In genomic region chr17:77602883-77603640, GRCh38 we compare ENCODE assay signal across 14 cellular contexts.
DNase-seq lines count a peak whose midpoint lies in the region; TF ChIP-seq lines count a peak whose summit lies in the region.
"Had no signal": no experiment of that assay in that cellular context is flagged by ENCODE, and none has a peak within 500 bp of the region (broad histone marks: within the 10 kb centered on the region; RNA-seq: fewer than 3 reads in every experiment).

No MANE protein-coding gene starts in this region.

- H3K36me3 ChIP-seq in left ventricle myocardium inferior (no peaks in the 10 kb centered on the region), prostate gland (no peaks in the 10 kb centered on the region), uterus (no peaks in the 10 kb centered on the region), ovary (no peaks in the 10 kb centered on the region)
- H3K36me3 ChIP-seq: SJSA1 had no signal

- no peaks in the 10 kb centered on the region for H3K9me3 Mint-ChIP-seq in activated T-helper 1 cell treated with anti-CD3 and anti-CD28 coated beads, Interleukin-12 subunit alpha, Interleukin-12 subunit beta, Interleukin-2, Interleukin-4 antibody, amounts not matched to agents 30 ng/mL and 10 ng/mL and 1 ng/mL, durations not matched to agents 14 hours and 24 hours and 36 hours
- H3K9me3 Mint-ChIP-seq: stimulated activated naive CD8-positive, alpha-beta T cell treated with anti-CD3 and anti-CD28 coated beads, Interleukin-15, Interleukin-2, amounts not matched to agents 100 ng/mL and 50 ng/mL, for 24 hours; WTC11 had no signal

- DNase-seq in activated CD8-positive, alpha-beta memory T cell treated with anti-CD3 and anti-CD28 coated beads, Interleukin-2, amount 50 U/mL, for 48 hours: peak; percentile 38
- DNase-seq in activated CD8-positive, alpha-beta memory T cell treated with anti-CD3 and anti-CD28 coated beads, Interleukin-2, amount 50 U/mL, for 4 hours: no peak
- no peak for DNase-seq in left ventricle myocardium inferior
- DNase-seq in prostate gland (ENCODE audit: low spot score): no peak
- no peak for DNase-seq in uterus
- DNase-seq in ovary: no peak
- DNase-seq in NOMO-1 (lab: John Stamatoyannopoulos, UW; ENCODE audit: unreplicated experiment in 2 of 2): no peak
- DNase-seq in activated T-helper 1 cell treated with anti-CD3 and anti-CD28 coated beads, Interleukin-12 subunit alpha, Interleukin-12 subunit beta, Interleukin-2, Interleukin-4 antibody, amounts not matched to agents 30 ng/mL and 10 ng/mL and 1 ng/mL, durations not matched to agents 14 hours and 24 hours and 36 hours (ENCODE audit: low spot score): no peak
- DNase-seq: NCI-H526 treated with DMSO at 0.1 percent for 48 hours; stimulated activated CD4-positive, alpha-beta T cell treated with anti-CD3 and anti-CD28 coated beads, Interleukin-4, amount 100 ng/mL, for 24 hours had no signal

- H3K27ac ChIP-seq in left ventricle myocardium inferior (replicated peaks) (peak overlapping the region; percentile 96), prostate gland (peak overlapping the region; percentile 77 to 80), uterus (peak overlapping the region; percentile 72 to 82), ovary (no peak overlapping the region)
- H3K27ac ChIP-seq: SJSA1 had no signal

- intact Hi-C loops in left ventricle myocardium inferior (cut with micrococcal nuclease): no loop called here
- intact Hi-C loops in prostate gland (cut with DNase I): loop anchor here (5.0 to 10.0 kb wide), 2 partner anchors 134 to 168 kb away; no protein-coding TSS in a partner anchor
- intact Hi-C loops in uterus (cut with DNase I; ENCODE audit: low total_unique reads): no loop called here
- intact Hi-C loops in ovary (cut with DNase I): no loop called here
- intact Hi-C loops in activated T-helper 1 cell treated with anti-CD3 and anti-CD28 coated beads, Interleukin-12 subunit alpha, Interleukin-12 subunit beta, Interleukin-2, Interleukin-4 antibody, amounts not matched to agents 30 ng/mL and 10 ng/mL and 1 ng/mL, durations not matched to agents 14 hours and 24 hours and 36 hours (cut with micrococcal nuclease): no loop called here

- H3K27me3 Mint-ChIP-seq in activated T-helper 1 cell treated with anti-CD3 and anti-CD28 coated beads, Interleukin-12 subunit alpha, Interleukin-12 subunit beta, Interleukin-2, Interleukin-4 antibody, amounts not matched to agents 30 ng/mL and 10 ng/mL and 1 ng/mL, durations not matched to agents 14 hours and 24 hours and 36 hours (ENCODE audit: insufficient read depth): peaks cover 11% of the 10 kb centered on the region
- H3K27me3 Mint-ChIP-seq: stimulated activated naive CD8-positive, alpha-beta T cell treated with anti-CD3 and anti-CD28 coated beads, Interleukin-15, Interleukin-2, amounts not matched to agents 100 ng/mL and 50 ng/mL, for 24 hours had no signal

- H3K27me3 ChIP-seq in left ventricle myocardium inferior (ENCODE audit: low read depth) (no peaks in the 10 kb centered on the region), prostate gland (replicated peaks; ENCODE audit: insufficient read depth) (no peaks in the 10 kb centered on the region), uterus (no peaks in the 10 kb centered on the region), ovary (no peaks in the 10 kb centered on the region)

- TF ChIP-seq CTCF in left ventricle myocardium inferior (IDR thresholded peaks at IDR 0.05; ENCODE audit: borderline replicate concordance) (no peak), prostate gland (IDR thresholded peaks at IDR 0.05) (no peak), uterus (IDR thresholded peaks at IDR 0.05) (no peak), ovary (IDR thresholded peaks at IDR 0.05) (no peak)

- WGBS in prostate gland: 88% methylated on average over 24 of the region's 24 CpGs
- WGBS in ovary, 3 donors: 83 to 86% (median 83%) methylated on average over 24 of the region's 24 CpGs

- TF ChIP-seq EP300 in ovary (IDR thresholded peaks at IDR 0.05): no peak

- H3K9me3 ChIP-seq in left ventricle myocardium inferior (replicated peaks) (no peaks in the 10 kb centered on the region), prostate gland (no peaks in the 10 kb centered on the region), uterus (no peaks in the 10 kb centered on the region), ovary (no peaks in the 10 kb centered on the region)
- H3K9me3 ChIP-seq: A549, SJSA1 had no signal

- H3K4me3 Mint-ChIP-seq in activated T-helper 1 cell treated with anti-CD3 and anti-CD28 coated beads, Interleukin-12 subunit alpha, Interleukin-12 subunit beta, Interleukin-2, Interleukin-4 antibody, amounts not matched to agents 30 ng/mL and 10 ng/mL and 1 ng/mL, durations not matched to agents 14 hours and 24 hours and 36 hours: no peak overlapping the region
- H3K4me3 Mint-ChIP-seq: stimulated activated naive CD8-positive, alpha-beta T cell treated with anti-CD3 and anti-CD28 coated beads, Interleukin-15, Interleukin-2, amounts not matched to agents 100 ng/mL and 50 ng/mL, for 24 hours; WTC11 had no signal

- no peak overlapping the region for H3K27ac Mint-ChIP-seq in activated T-helper 1 cell treated with anti-CD3 and anti-CD28 coated beads, Interleukin-12 subunit alpha, Interleukin-12 subunit beta, Interleukin-2, Interleukin-4 antibody, amounts not matched to agents 30 ng/mL and 10 ng/mL and 1 ng/mL, durations not matched to agents 14 hours and 24 hours and 36 hours
- H3K27ac Mint-ChIP-seq: stimulated activated naive CD8-positive, alpha-beta T cell treated with anti-CD3 and anti-CD28 coated beads, Interleukin-15, Interleukin-2, amounts not matched to agents 100 ng/mL and 50 ng/mL, for 24 hours; WTC11 had no signal

- TF ChIP-seq POLR2A in prostate gland (IDR thresholded peaks at IDR 0.05) (no peak), uterus (IDR thresholded peaks at IDR 0.05) (no peak), ovary (IDR thresholded peaks at IDR 0.05) (no peak)

- no peaks in the 10 kb centered on the region for H3K36me3 Mint-ChIP-seq in activated T-helper 1 cell treated with anti-CD3 and anti-CD28 coated beads, Interleukin-12 subunit alpha, Interleukin-12 subunit beta, Interleukin-2, Interleukin-4 antibody, amounts not matched to agents 30 ng/mL and 10 ng/mL and 1 ng/mL, durations not matched to agents 14 hours and 24 hours and 36 hours (ENCODE audit: low read depth)
- H3K36me3 Mint-ChIP-seq: WTC11 had no signal

- no peak overlapping the region for H3K4me3 ChIP-seq in left ventricle myocardium inferior
- H3K4me3 ChIP-seq in prostate gland: no peak overlapping the region
- no peak overlapping the region for H3K4me3 ChIP-seq in uterus
- H3K4me3 ChIP-seq in ovary: no peak overlapping the region
- H3K4me3 ChIP-seq: A549, SJSA1 had no signal

- no peaks in the 10 kb centered on the region for H3K4me1 Mint-ChIP-seq in activated T-helper 1 cell treated with anti-CD3 and anti-CD28 coated beads, Interleukin-12 subunit alpha, Interleukin-12 subunit beta, Interleukin-2, Interleukin-4 antibody, amounts not matched to agents 30 ng/mL and 10 ng/mL and 1 ng/mL, durations not matched to agents 14 hours and 24 hours and 36 hours (ENCODE audit: low read depth)
- H3K4me1 Mint-ChIP-seq: WTC11 had no signal

- H3K4me1 ChIP-seq in left ventricle myocardium inferior: peaks cover 38% of the 10 kb centered on the region
- H3K4me1 ChIP-seq in prostate gland (replicated peaks): peaks cover 8% of the 10 kb centered on the region
- H3K4me1 ChIP-seq in uterus: no peaks in the 10 kb centered on the region
- H3K4me1 ChIP-seq in ovary (ENCODE audit: insufficient read depth): no peaks in the 10 kb centered on the region
- H3K4me1 ChIP-seq: A549, SJSA1 had no signal

Comparison
In these comparisons a context has a peak if more than half of its experiments do, and no peak if none do; other contexts are left out.
1. H3K27ac ChIP-seq: peak in left ventricle myocardium inferior (single experiment), prostate gland (2 of 2) and uterus (2 of 2); none in ovary (0 of 2).